8 cellular contexts compared by ENCODE assay signal in genomic region chr17:75980188-75981018, GRCh38. TPM values are rescaled to one million over a fixed set of nuclear protein-coding genes. Genes with fewer than 3 reads are reported as not detected.
DNase-seq lines count a peak whose midpoint lies in the region; ATAC-seq and TF ChIP-seq lines count a peak whose summit lies in the region.

No MANE protein-coding gene starts in this region.

- no peak for TF ChIP-seq POLR2A in uterus (IDR thresholded peaks at IDR 0.05)

- no peak for DNase-seq in A673 (ENCODE audit: low spot score)
- DNase-seq in HK-2 (ENCODE audit: unreplicated experiment): peak; percentile 38
- no peak for DNase-seq in astrocyte of the spinal cord (ENCODE audit: low read depth, low spot score)
- no peak for DNase-seq in lung (ENCODE audit: low spot score)
- no peak for DNase-seq in uterus
- DNase-seq in NCI-H446 treated with DMSO at 0.1 percent for 48 hours (lab: John Stamatoyannopoulos, UW): no peak

- H3K27ac ChIP-seq in A673 (ENCODE audit: low read depth, low read length, poor library complexity, severe bottlenecking) (peak overlapping the region; percentile 95), lung (ENCODE audit: low read depth in 1 of 2, low read length in 1 of 2) (peak overlapping the region; percentile 94 to 97), uterus (peak overlapping the region; percentile 99 to 100)

- H3K4me3 ChIP-seq in A673 (ENCODE audit: low read depth, low read length, poor library complexity, severe bottlenecking): peak overlapping the region; percentile 66
- H3K4me3 ChIP-seq in astrocyte of the spinal cord (ENCODE audit: low read depth, low read length): peak overlapping the region; percentile 82
- no peak overlapping the region for H3K4me3 ChIP-seq in lung
- peak overlapping the region; percentile 75 to 99 for H3K4me3 ChIP-seq in uterus

- H3K4me1 ChIP-seq in A673 (ENCODE audit: insufficient read depth, low read length, poor library complexity, severe bottlenecking) (peaks cover 28% of the 10 kb centered on the region), lung (ENCODE audit: control insufficient read depth in 2 of 2, insufficient read depth in 2 of 2, low read length in 2 of 2) (peaks cover 0 to 2% of the 10 kb centered on the region in 2 donors), uterus (no peaks in the 10 kb centered on the region)

- ATAC-seq in lung (ENCODE audit: insufficient read depth, low FRiP score): no peak
- ATAC-seq in HG03025 (IDR thresholded peaks at IDR 0.05; ENCODE audit: low FRiP score, unreplicated experiment): no peak
- no peak for ATAC-seq in HG02763 (IDR thresholded peaks at IDR 0.05; ENCODE audit: unreplicated experiment)

- H3K9me3 ChIP-seq in A673 (ENCODE audit: low read depth, low read length, poor library complexity, severe bottlenecking): no peaks in the 10 kb centered on the region
- no peaks in the 10 kb centered on the region for H3K9me3 ChIP-seq in lung (ENCODE audit: control insufficient read depth in 2 of 2, insufficient read depth in 1 of 2, low read length in 1 of 2)
- no peaks in the 10 kb centered on the region for H3K9me3 ChIP-seq in uterus

- intact Hi-C loops in A673 (cut with micrococcal nuclease; ENCODE audit: unreplicated experiment): no loop called here
- intact Hi-C loops in uterus (cut with DNase I; ENCODE audit: low total_unique reads): no loop called here

- H3K36me3 ChIP-seq in A673 (ENCODE audit: insufficient read depth, low read length, poor library complexity, severe bottlenecking) (no peaks in the 10 kb centered on the region), lung (ENCODE audit: control insufficient read depth in 2 of 2, insufficient read depth in 2 of 2, low read length in 2 of 2) (peaks cover 0 to 4% of the 10 kb centered on the region in 2 donors), uterus (no peaks in the 10 kb centered on the region)

- CTCF ChIA-PET in A673 (lab: Charles Lee): interaction anchor here (0.6 to 0.7 kb wide), 2 partner anchors 40 to 86 kb away, joined by 3 to 6 read pairs; no protein-coding TSS in a partner anchor

- 81 to 82% methylated on average over 18 of the region's 18 CpGs for WGBS in lung, 2 donors

- BruUV-seq in A673 (replicated peaks; lab: Mats Ljungman, UMichigan): no TSS peak

- no peak for TF ChIP-seq CTCF in A673 (conservative IDR thresholded peaks at IDR 0.05; ENCODE audit: low read depth, low read length)
- no peak for TF ChIP-seq CTCF in astrocyte of the spinal cord (IDR thresholded peaks at IDR 0.05; ENCODE audit: low read depth, low read length)
- TF ChIP-seq CTCF in lung (IDR thresholded peaks at IDR 0.05; ENCODE audit: control extremely low read depth, extremely low read depth): no peak
- TF ChIP-seq CTCF in uterus (IDR thresholded peaks at IDR 0.05): no peak

- POLR2A ChIA-PET in A673 (lab: Charles Lee; ENCODE audit: low non-redundant PET): interaction anchor here (0.5 kb wide), 1 partner anchor 455 kb away, joined by 4 read pairs; no protein-coding TSS in a partner anchor

- no peaks in the 10 kb centered on the region for H3K27me3 ChIP-seq in A673 (replicated peaks; ENCODE audit: insufficient read depth, low read depth, low read length, poor library complexity)
- H3K27me3 ChIP-seq in lung (ENCODE audit: control insufficient read depth, insufficient read depth): no peaks in the 10 kb centered on the region
- no peaks in the 10 kb centered on the region for H3K27me3 ChIP-seq in uterus

- in situ Hi-C loops in astrocyte of the spinal cord (cut with HindIII; ENCODE audit: low sequenced_read_pairs): no loop called here

RNA-seq across cellular contexts. Expression of gene TEN1, which starts 1.4 kb away (rescaled TPM):
- total RNA-seq in A673 (2021): 13.3 and 16.2 TPM in 2 replicates
- total RNA-seq in lung: 10 to 100 TPM; 20.6 to 25.8 TPM
- 10 to 100 TPM; 32.1 to 33.5 TPM for polyA plus RNA-seq in lung
- 10 to 100 TPM in 3 of 4 donors, 1 to 10 TPM in 1; 3.1 to 17.2 (median 15.0) TPM for total RNA-seq in uterus

RNA-seq across cellular contexts. Expression of gene ACOX1, which starts 1.4 kb away (rescaled TPM):
- total RNA-seq in A673 (2021) (35.0 and 39.5 TPM in 2 replicates), lung (10 to 100 TPM; 69.4 to 80.1 TPM), uterus (10 to 100 TPM; 11.2 to 70.0 (median 42.0) TPM)
- polyA plus RNA-seq in lung: 10 to 100 TPM; 19.9 to 22.4 TPM

RNA-seq across cellular contexts. Expression of gene CDK3, which starts 20.3 kb away (rescaled TPM):
- total RNA-seq in A673 (2021) (8.5 and 10.0 TPM in 2 replicates), lung (1 to 10 TPM; 7.8 TPM), uterus (10 to 100 TPM in 1 of 4 donors, 1 to 10 TPM in 2, not detected in 1; 8.5 to 10.8 (median 9.6) TPM)
- polyA plus RNA-seq in lung: 10 to 100 TPM in 1 of 2 donors, 1 to 10 TPM in 1; 7.3 to 15.7 TPM

RNA-seq across cellular contexts. Expression of gene FBF1, which starts 39.6 kb away (rescaled TPM):
- total RNA-seq in A673 (2021): 34.4 and 35.6 TPM in 2 replicates
- 10 to 100 TPM; 14.5 to 18.7 TPM for total RNA-seq in lung
- polyA plus RNA-seq in lung: 10 to 100 TPM in 1 of 2 donors, 1 to 10 TPM in 1; 4.6 to 11.6 TPM
- 10 to 100 TPM; 11.0 to 16.5 (median 14.2) TPM for total RNA-seq in uterus

RNA-seq across cellular contexts. Expression of gene EVPL, which starts 46.7 kb away (rescaled TPM):
- 0.15 and 0.21 TPM in 2 replicates for total RNA-seq in A673 (2021)
- 10 to 100 TPM; 34.1 to 38.4 TPM for total RNA-seq in lung
- 10 to 100 TPM; 10.9 to 36.0 TPM for polyA plus RNA-seq in lung
- 1 to 10 TPM in 3 of 4 donors, under 1 TPM in 1; 0.59 to 3.7 (median 2.8) TPM for total RNA-seq in uterus
